Comparison of ENCODE assay signal across 8 cellular contexts in the genomic region with DNA sequence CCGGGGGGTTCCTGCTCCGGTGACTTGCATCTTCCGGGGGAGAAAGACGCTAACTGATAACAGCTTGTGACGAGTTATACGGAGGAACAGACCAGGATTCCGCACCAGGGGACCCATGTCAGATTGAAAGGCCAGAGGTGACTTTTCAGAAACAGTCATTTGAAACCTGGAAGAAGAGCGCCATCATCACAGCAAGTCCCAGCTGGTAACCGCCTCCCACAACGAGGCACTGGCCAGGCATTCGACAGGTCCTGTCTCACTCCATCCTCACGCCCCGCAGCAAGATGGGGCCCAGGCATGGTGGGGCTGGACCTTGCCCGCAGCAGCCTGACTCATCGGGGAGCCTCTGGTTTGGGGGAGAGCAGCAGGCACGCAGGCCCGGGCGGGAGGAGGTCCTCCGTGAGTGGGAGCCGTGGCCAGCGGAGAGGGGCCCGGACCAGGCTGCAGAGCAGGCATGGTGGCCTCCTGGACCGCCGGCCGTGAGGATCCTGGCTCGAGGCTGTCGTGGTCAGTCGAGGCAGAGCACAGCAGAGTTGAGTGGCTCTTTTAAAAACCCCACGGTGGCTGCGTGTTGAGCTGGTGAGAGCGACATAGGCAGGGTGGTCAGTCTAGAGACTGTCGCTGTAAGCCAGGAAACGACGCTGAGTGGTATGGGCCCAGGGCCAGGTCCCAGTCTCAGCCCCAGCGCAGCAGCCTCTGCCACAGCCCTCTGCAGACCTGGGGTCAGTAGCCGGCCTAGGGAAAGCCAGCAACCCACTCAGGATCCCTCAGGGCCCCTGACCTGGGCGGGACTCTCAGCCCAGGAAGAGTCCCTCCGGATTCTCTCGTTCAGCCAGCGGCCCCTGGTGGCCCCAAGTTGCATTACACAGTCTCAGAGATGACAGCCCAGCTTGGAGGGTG.
A peak's percentile ranks its signal among the peaks of the same experiment; 100 is the strongest.
DNase-seq lines count a peak whose midpoint lies in the region; TF ChIP-seq lines count a peak whose summit lies in the region.

No MANE protein-coding gene starts in this region.

- H3K4me3 ChIP-seq in LNCaP clone FGC (ENCODE audit: low read depth, low read length) (no peak overlapping the region), ascending aorta (peak overlapping the region in 1 of 2 donors; percentile 26)

- DNase-seq in DMS 273 (lab: John Stamatoyannopoulos, UW; ENCODE audit: unreplicated experiment) (peak; percentile 81), DMS 273 treated with DMSO at 0.1 percent for 48 hours (lab: John Stamatoyannopoulos, UW) (no peak), HCEC 1CT (peak; percentile 42), LNCaP clone FGC (ENCODE audit: low read depth) (no peak), SKM-1 treated with dmso at 0.1 percent for 144 hours (lab: John Stamatoyannopoulos, UW; ENCODE audit: unreplicated experiment) (peak; percentile 32), ascending aorta (ENCODE audit: low spot score in 2 of 2) (peak in 1 of 2 donors; percentile 86), iPS-NIHi11 (ENCODE audit: low spot score) (peak; percentile 92)
- DNase-seq in stimulated activated CD4-positive, alpha-beta T cell treated with anti-CD3 and anti-CD28 coated beads, Interleukin-12 subunit alpha, Interleukin-12 subunit beta, amount 100 ng/mL, for 24 hours (ENCODE audit: low read depth in 2 of 2) = peak; percentile 40 to 68

- peaks cover 1 to 5% of the 10 kb centered on the region in 2 donors for H3K36me3 ChIP-seq in ascending aorta

- no peaks in the 10 kb centered on the region for H3K9me3 ChIP-seq in ascending aorta

- peaks cover 0 to 3% of the 10 kb centered on the region in 2 donors for H3K4me1 ChIP-seq in ascending aorta

- intact Hi-C loops in ascending aorta (cut with DNase I) = loop anchor here (1.0 to 5.0 kb wide), 2 partner anchors 234 to 257 kb away; no protein-coding TSS in a partner anchor

- TF ChIP-seq CTCF in LNCaP clone FGC (IDR thresholded peaks at IDR 0.05; ENCODE audit: control insufficient read depth, extremely low read depth, insufficient read depth) (peak; percentile 77), ascending aorta (IDR thresholded peaks at IDR 0.05) (peak; percentile 85 to 95 (median 93))

- no peaks in the 10 kb centered on the region for H3K27me3 ChIP-seq in ascending aorta

- H3K27ac ChIP-seq in ascending aorta = no peak overlapping the region

Comparison
In these comparisons a context has a peak if more than half of its experiments do, and no peak if none do; other contexts are left out.
1. DNase-seq: peak in DMS 273 (single experiment), HCEC 1CT (single experiment), SKM-1 treated with dmso at 0.1 percent for 144 hours (single experiment), iPS-NIHi11 (single experiment) and stimulated activated CD4-positive, alpha-beta T cell treated with anti-CD3 and anti-CD28 coated beads, Interleukin-12 subunit alpha, Interleukin-12 subunit beta, amount 100 ng/mL, for 24 hours (2 of 2); none in DMS 273 treated with DMSO at 0.1 percent for 48 hours (single experiment) and LNCaP clone FGC (single experiment).